14 cellular contexts compared by ENCODE assay signal in the genomic region with DNA sequence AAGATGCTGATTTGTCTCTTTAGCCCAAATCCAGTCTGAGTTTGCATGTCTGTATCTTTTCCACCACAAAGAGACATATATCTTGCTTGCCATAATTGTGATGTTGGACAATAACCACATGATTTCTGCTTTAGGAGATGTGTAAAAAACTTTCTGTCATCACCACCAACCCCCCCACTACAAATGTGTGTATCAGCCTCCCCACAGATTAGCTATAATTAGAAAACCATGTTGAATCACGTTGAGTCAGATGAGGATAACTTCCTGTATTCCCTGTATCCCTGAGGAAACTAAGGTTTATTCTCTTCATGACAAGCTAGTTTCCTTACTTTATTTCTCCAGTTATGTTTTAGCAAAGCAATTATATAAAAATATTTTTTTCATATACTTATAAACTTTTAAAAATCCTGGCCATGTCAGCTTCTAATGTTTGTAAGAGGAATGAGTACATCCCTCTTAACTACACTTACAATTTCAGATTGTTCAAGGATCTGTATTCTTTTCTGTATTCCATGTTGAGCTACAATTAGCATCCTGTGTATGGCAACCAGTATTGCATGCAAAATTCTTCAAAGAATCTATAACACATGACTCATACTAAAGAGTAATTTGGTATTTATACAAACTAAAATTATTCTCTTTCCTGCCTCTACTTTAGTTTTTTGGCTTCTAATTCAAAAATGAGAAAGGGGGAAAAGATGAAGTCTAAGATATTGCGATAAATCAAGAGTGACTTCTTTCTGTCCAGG.
DNase-seq lines count a peak whose midpoint lies in the region; TF ChIP-seq lines count a peak whose summit lies in the region.
"Had no signal": no experiment of that assay in that cellular context is flagged by ENCODE, and none has a peak within 500 bp of the region (broad histone marks: within the 10 kb centered on the region; RNA-seq: fewer than 3 reads in every experiment).

No MANE protein-coding gene starts in this region.

- TF ChIP-seq CTCF in RWPE1 (conservative IDR thresholded peaks at IDR 0.05; ENCODE audit: low read depth) = no peak

- H3K27ac ChIP-seq in RWPE1 = no peak overlapping the region
- H3K27ac ChIP-seq: foreskin keratinocyte had no signal

- CTCF ChIA-PET in RWPE1 (lab: Yijun Ruan, JAX) = no interaction called here

- DNase-seq in GM03348 (ENCODE audit: low spot score) = peak; percentile 70
- DNase-seq in RWPE1 (ENCODE audit: low spot score) = peak; percentile 30
- DNase-seq in fibroblast of peridontal ligament (ENCODE audit: extremely low read depth) = peak; percentile 84
- DNase-seq in stromal cell of bone marrow (ENCODE audit: low read depth) = peak; percentile 84
- no peak for DNase-seq in SHP77 treated with DMSO at 0.1 percent for 48 hours (lab: John Stamatoyannopoulos, UW)
- no peak for DNase-seq in NCI-H524 (lab: John Stamatoyannopoulos, UW)
- DNase-seq in NCI-H1694 (lab: John Stamatoyannopoulos, UW) = no peak
- DNase-seq: activated CD4-positive, alpha-beta T cell treated with anti-CD3 and anti-CD28 coated beads for 48 hours; activated naive CD4-positive, alpha-beta T cell treated with anti-CD3 and anti-CD28 coated beads for 36 hours; CD4-positive, alpha-beta T cell; foreskin keratinocyte; nephron progenitor cell; SIG-M5; T-helper 9 cell had no signal

- POLR2A ChIA-PET in RWPE1 (lab: Yijun Ruan, JAX; ENCODE audit: low non-redundant PET) = no interaction called here

Comparison
In these comparisons a context has a peak if more than half of its experiments do, and no peak if none do; other contexts are left out.
1. DNase-seq: peak in GM03348 (single experiment), RWPE1 (single experiment), fibroblast of peridontal ligament (single experiment) and stromal cell of bone marrow (single experiment); none in SHP77 treated with DMSO at 0.1 percent for 48 hours (single experiment), NCI-H524 (0 of 2) and NCI-H1694 (single experiment).